Comparison of ENCODE assay signal across 29 cellular contexts in the genomic region with DNA sequence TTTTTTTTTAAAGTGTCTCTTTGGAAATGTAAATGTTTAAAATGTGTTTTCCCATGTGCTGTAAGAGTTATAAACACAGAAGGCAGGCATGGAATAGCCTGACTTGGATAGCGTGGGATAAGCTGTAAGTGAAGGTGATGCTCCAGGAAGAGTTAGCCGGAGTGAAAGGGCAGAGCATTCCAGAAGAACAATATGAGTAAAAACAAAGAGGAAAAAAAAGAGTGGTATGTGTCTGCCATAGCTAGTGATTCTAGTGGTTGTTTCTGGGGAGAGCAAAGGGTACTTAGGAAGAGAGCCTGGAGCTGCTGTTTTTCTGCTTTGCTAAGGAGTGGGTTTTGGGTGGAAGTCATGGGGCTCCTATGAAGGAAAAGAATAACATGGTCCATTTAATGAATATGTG.
"Had no signal": no experiment of that assay in that cellular context is flagged by ENCODE, and none has a peak within 500 bp of the region (broad histone marks: within the 10 kb centered on the region; RNA-seq: fewer than 3 reads in every experiment).

No MANE protein-coding gene starts in this region.

- H3K36me3 Mint-ChIP-seq: stimulated activated memory B cell treated with anti-CD40 and anti-IgM and Interleukin-4, amounts not matched to agents 10 μg/mL and 1 μg/mL and 100 μg/mL, for 72 hours; type B pancreatic cell had no signal

- H3K27ac ChIP-seq: ovary, parathyroid adenoma, psoas muscle, right lobe of liver, sigmoid colon, suprapubic skin, testis, tibial artery, transverse colon, upper lobe of right lung, uterus had no signal

- H3K27me3 Mint-ChIP-seq: naive thymus-derived CD4-positive, alpha-beta T cell; progenitor cell of endocrine pancreas; stimulated activated memory B cell treated with anti-CD40 and anti-IgM and Interleukin-4, amounts not matched to agents 10 μg/mL and 1 μg/mL and 100 μg/mL, for 72 hours; stimulated activated naive CD8-positive, alpha-beta T cell treated with anti-CD3 and anti-CD28 coated beads, Interleukin-15, amount 100 ng/mL, for 72 hours; type B pancreatic cell had no signal

- H3K27me3 ChIP-seq: ovary, right lobe of liver, sigmoid colon, suprapubic skin, testis, tibial artery, transverse colon, upper lobe of right lung, uterus had no signal

- H3K9ac ChIP-seq: parathyroid adenoma had no signal

- H3K36me3 ChIP-seq: ovary, right lobe of liver, sigmoid colon, suprapubic skin, tibial artery, transverse colon, upper lobe of right lung, uterus had no signal

- H3K79me2 ChIP-seq: parathyroid adenoma had no signal

- H3K9me3 Mint-ChIP-seq: type B pancreatic cell had no signal

- H3K4me1 ChIP-seq: parathyroid adenoma, psoas muscle, right lobe of liver, sigmoid colon, suprapubic skin, testis, tibial artery, transverse colon, upper lobe of right lung, uterus had no signal

- H2AFZ ChIP-seq: parathyroid adenoma had no signal

- DNase-seq: naive thymus-derived CD4-positive, alpha-beta T cell; natural killer cell; occipital lobe; ovary; posterior cingulate gyrus; psoas muscle; right cardiac atrium; right lobe of liver; sigmoid colon; small intestine; stimulated activated CD4-positive, alpha-beta T cell treated with anti-CD3 and anti-CD28 coated beads, Interleukin-1b, Interleukin-23, amount 100 ng/mL, for 48 hours; stimulated activated CD4-positive, alpha-beta T cell treated with anti-CD3 and anti-CD28 coated beads, Interleukin-4, amount 100 ng/mL, for 1 hour; stimulated activated CD4-positive, alpha-beta T cell treated with anti-CD3 and anti-CD28 coated beads, Interleukin-4, amount 100 ng/mL, for 4 hours; stimulated activated CD8-positive, alpha-beta memory T cell treated with anti-CD3 and anti-CD28 coated beads, Interleukin-4, amount 100 ng/mL, for 48 hours; stimulated activated naive CD4-positive, alpha-beta T cell; stimulated activated naive CD8-positive, alpha-beta T cell treated with anti-CD3 and anti-CD28 coated beads, Interleukin-15, amount 100 ng/mL, for 72 hours; stimulated activated naive CD8-positive, alpha-beta T cell treated with anti-CD3 and anti-CD28 coated beads, Interleukin-15, Interleukin-2, amounts not matched to agents 100 U/mL and 50 U/mL, for 24 hours; substantia nigra; testis; tibial artery; transverse colon; upper lobe of right lung; uterus had no signal

- H3K4me3 Mint-ChIP-seq: naive thymus-derived CD4-positive, alpha-beta T cell; natural killer cell; nephron; stimulated activated memory B cell treated with anti-CD40 and anti-IgM and Interleukin-4, amounts not matched to agents 10 μg/mL and 1 μg/mL and 100 μg/mL, for 72 hours; stimulated activated naive CD8-positive, alpha-beta T cell treated with anti-CD3 and anti-CD28 coated beads, Interleukin-15, amount 100 ng/mL, for 72 hours; type B pancreatic cell had no signal

- H3K4me1 Mint-ChIP-seq: naive thymus-derived CD4-positive, alpha-beta T cell; natural killer cell; nephron; stimulated activated memory B cell treated with anti-CD40 and anti-IgM and Interleukin-4, amounts not matched to agents 10 μg/mL and 1 μg/mL and 100 μg/mL, for 72 hours; stimulated activated naive CD8-positive, alpha-beta T cell treated with anti-CD3 and anti-CD28 coated beads, Interleukin-15, amount 100 ng/mL, for 72 hours had no signal

- H3K4me3 ChIP-seq: ovary, psoas muscle, right lobe of liver, sigmoid colon, suprapubic skin, testis, tibial artery, transverse colon, upper lobe of right lung, uterus had no signal

- H3K27ac Mint-ChIP-seq: natural killer cell; nephron; stimulated activated memory B cell treated with anti-CD40 and anti-IgM and Interleukin-4, amounts not matched to agents 10 μg/mL and 1 μg/mL and 100 μg/mL, for 72 hours; stimulated activated naive CD8-positive, alpha-beta T cell treated with anti-CD3 and anti-CD28 coated beads, Interleukin-15, amount 100 ng/mL, for 72 hours; type B pancreatic cell had no signal

- ATAC-seq: naive thymus-derived CD4-positive, alpha-beta T cell; natural killer cell; psoas muscle; right cardiac atrium; right lobe of liver; stimulated activated memory B cell treated with anti-CD40 and anti-IgM and Interleukin-4, amounts not matched to agents 10 μg/mL and 1 μg/mL and 100 μg/mL, for 72 hours; stimulated activated naive CD8-positive, alpha-beta T cell treated with anti-CD3 and anti-CD28 coated beads, Interleukin-15, amount 100 ng/mL, for 72 hours; stimulated activated naive CD8-positive, alpha-beta T cell treated with anti-CD3 and anti-CD28 coated beads, Interleukin-15, Interleukin-2, amounts not matched to agents 100 U/mL and 50 U/mL, for 24 hours; upper lobe of right lung had no signal

- H3K9me3 ChIP-seq: ovary, right lobe of liver, testis, upper lobe of right lung, uterus had no signal
